ENCODE assay signal across 12 cellular contexts in the genomic region with DNA sequence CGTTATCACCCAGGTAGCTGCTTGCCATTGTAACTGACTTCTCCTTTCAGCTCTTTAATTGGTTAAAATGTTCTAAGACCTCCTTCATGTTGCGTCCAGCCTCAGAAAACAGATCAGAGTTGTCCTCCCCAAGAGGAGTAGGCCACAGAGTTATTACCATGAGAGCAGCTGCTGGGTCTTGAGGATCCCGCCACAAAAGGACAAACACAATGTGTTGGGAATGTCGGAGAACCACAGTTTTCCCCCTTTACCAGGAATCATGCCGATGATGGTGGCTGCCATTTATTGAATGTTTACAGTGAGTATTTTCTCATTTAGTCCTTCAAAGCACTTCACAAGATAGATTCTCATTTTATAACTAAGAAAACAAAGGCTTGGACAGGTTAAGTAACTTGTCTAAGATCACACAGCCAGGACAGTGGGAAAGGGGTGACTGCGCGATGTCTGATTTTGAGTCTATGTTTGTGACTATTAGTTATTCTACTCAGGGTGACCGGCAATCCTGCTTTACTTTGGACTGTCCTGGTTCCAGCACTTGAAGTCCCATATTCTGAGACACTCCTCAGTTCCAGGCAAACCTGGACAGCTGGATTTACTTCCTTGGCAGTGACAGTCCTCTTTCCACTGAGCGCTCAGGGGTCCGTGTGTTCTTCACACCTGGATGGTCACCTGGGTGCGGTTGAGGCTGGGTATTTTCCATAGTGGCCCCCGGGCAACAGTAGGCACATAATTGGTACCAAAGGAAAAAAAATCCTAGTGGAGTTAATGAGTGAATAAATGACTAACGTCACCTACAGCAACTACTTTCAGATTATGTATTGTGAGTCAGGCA.
"Had no signal": no experiment of that assay in that cellular context is flagged by ENCODE, and none has a peak within 500 bp of the region (broad histone marks: within the 10 kb centered on the region; RNA-seq: fewer than 3 reads in every experiment).

No MANE protein-coding gene starts in this region.

- H3K27me3 ChIP-seq: adrenal gland, right lobe of liver, upper lobe of right lung had no signal

- H3K9me3 ChIP-seq: adrenal gland, right lobe of liver, upper lobe of right lung had no signal

- ATAC-seq: left lobe of liver, right lobe of liver, upper lobe of right lung had no signal

- H3K4me3 ChIP-seq: adrenal gland, right lobe of liver, upper lobe of right lung had no signal

- DNase-seq: activated CD4-positive, alpha-beta T cell treated with anti-CD3 and anti-CD28 coated beads, Interleukin-2, amount 50 U/mL, for 1 hour; activated naive CD4-positive, alpha-beta T cell treated with anti-CD3 and anti-CD28 coated beads, Interleukin-2, amount 10 ng/mL, durations not matched to agents 7 days and 5 days; adrenal gland; cerebellar nuclear complex; naive B cell; right lobe of liver; stimulated activated CD4-positive, alpha-beta T cell treated with anti-CD3 and anti-CD28 coated beads, Interleukin-12 subunit alpha, Interleukin-12 subunit beta, amount 100 ng/mL, for 4 hours; stimulated activated CD4-positive, alpha-beta T cell treated with anti-CD3 and anti-CD28 coated beads, Interleukin-2, amount 100 ng/mL, for 48 hours; stimulated activated CD8-positive, alpha-beta memory T cell treated with anti-CD3 and anti-CD28 coated beads, Interleukin-4, amount 100 ng/mL, for 48 hours; stimulated activated naive CD8-positive, alpha-beta T cell treated with anti-CD3 and anti-CD28 coated beads, Interleukin-15, Interleukin-2, amounts not matched to agents 100 U/mL and 50 U/mL, for 24 hours; upper lobe of right lung had no signal

- H3K4me1 ChIP-seq: adrenal gland had no signal

- H3K27ac ChIP-seq: adrenal gland, right lobe of liver, upper lobe of right lung had no signal

- H3K36me3 ChIP-seq: adrenal gland, right lobe of liver, upper lobe of right lung had no signal
